ENCODE assay signal across 8 cellular contexts in genomic region chr12:121580959-121581680, GRCh38. TPM values are rescaled to one million over a fixed set of nuclear protein-coding genes. Genes with fewer than 3 reads are reported as not detected.
DNase-seq lines count a peak whose midpoint lies in the region; ATAC-seq, FAIRE-seq and TF ChIP-seq lines count a peak whose summit lies in the region.

TSS of gene KDM2B (minus strand) at chr12:121581023. CDS start at chr12:121580911, 112 bp downstream.

- peak; percentile 30 to 63 (median 46) for ATAC-seq in heart right ventricle
- peak in 3 of 4 donors; percentile 38 to 65 (median 40) for ATAC-seq in pancreas
- ATAC-seq in GM19463 (IDR thresholded peaks at IDR 0.05; ENCODE audit: unreplicated experiment): no peak

- peak within 1 kb of the TSS; percentile 84 for H3K4me2 ChIP-seq in OCI-LY1 (ENCODE audit: low read length)

- 14 to 18% methylated on average over 23 of the region's 23 CpGs for WGBS in heart right ventricle, 2 donors
- WGBS in pancreas, 2 donors: 58 to 63% methylated on average over 23 of the region's 23 CpGs

- peaks cover 35% of the 10 kb centered on the region for H3K4me1 ChIP-seq in OCI-LY1 (ENCODE audit: insufficient read depth, low read length, severe bottlenecking)
- H3K4me1 ChIP-seq in heart right ventricle: peaks cover 13 to 56% (median 48%) of the 10 kb centered on the region in 9 donors
- H3K4me1 ChIP-seq in pancreas: peaks cover 0 to 26% (median 0%) of the 10 kb centered on the region in 3 donors

- TF ChIP-seq POLR2A in GM12891 (IDR thresholded peaks at IDR 0.05; ENCODE audit: low read depth, low read length) (no peak), GM12892 (IDR thresholded peaks at IDR 0.05; ENCODE audit: low read depth, low read length) (no peak)

- H3K4me3 ChIP-seq in OCI-LY1 (ENCODE audit: low read depth, low read length, poor library complexity, severe bottlenecking) (peak within 1 kb of the TSS; percentile 74), heart right ventricle (peak within 1 kb of the TSS; percentile 42 to 92 (median 74)), pancreas (peak within 1 kb of the TSS; percentile 45 to 74 (median 57))

- intact Hi-C loops in heart right ventricle (cut with DNase I) (loop anchor here in 4 of 10 donors (5.0 kb wide), 1 partner anchor 46 kb away; the partner anchor contains the start of gene ORAI1 (in 4 of the 4)), pancreas (cut with DNase I) (no loop called here)

- H3K9me2 ChIP-seq in OCI-LY1 (ENCODE audit: low read depth, low read length): no peaks in the 10 kb centered on the region

- FAIRE-seq in GM12891 (lab: Jason Lieb, UNC): peak; percentile 69
- FAIRE-seq in pancreas (lab: Jason Lieb, UNC): no peak
- FAIRE-seq in GM12892 (lab: Jason Lieb, UNC): no peak

- peak within 1 kb of the TSS; percentile 69; the same call in 1 of the 2 replicates for H2AFZ ChIP-seq in OCI-LY1 (ENCODE audit: low read length)

- H3F3A ChIP-seq in OCI-LY1 (ENCODE audit: insufficient read depth, low read length): no peaks in the 10 kb centered on the region

- TF ChIP-seq CTCF in OCI-LY1 (IDR thresholded peaks at IDR 0.05; ENCODE audit: low read length): 0 out of 2 replicates have a peak, but pooled peaks have one; percentile 22
- no peak for TF ChIP-seq CTCF in heart right ventricle (IDR thresholded peaks at IDR 0.05)
- no peak for TF ChIP-seq CTCF in pancreas (IDR thresholded peaks at IDR 0.05)

- H3K27me3 ChIP-seq in OCI-LY1 (ENCODE audit: insufficient read depth, low read length) (no peaks in the 10 kb centered on the region), heart right ventricle (no peaks in the 10 kb centered on the region), pancreas (no peaks in the 10 kb centered on the region)

- peak within 1 kb of the TSS; percentile 64 for H3K9ac ChIP-seq in OCI-LY1 (ENCODE audit: low read length)

- H3K27ac ChIP-seq in OCI-LY1 (ENCODE audit: low read depth, low read length, poor library complexity, severe bottlenecking) (peak within 1 kb of the TSS; percentile 57), angular gyrus (ENCODE audit: low read depth, low read length) (peak within 1 kb of the TSS; percentile 80), heart right ventricle (peak within 1 kb of the TSS; percentile 66 to 93 (median 84)), pancreas (peak within 1 kb of the TSS; percentile 51 to 81 (median 80))

- no peak for DNase-seq in GM12891 (ENCODE audit: insufficient read length, low spot score)
- DNase-seq in heart right ventricle: no peak
- peak in 2 of 6 donors; percentile 16 to 35 for DNase-seq in pancreas
- DNase-seq in GM12892 (ENCODE audit: insufficient read length): no peak
- DNase-seq in NCI-H1092 (lab: John Stamatoyannopoulos, UW): no peak

- H3K79me2 ChIP-seq in OCI-LY1 (ENCODE audit: insufficient read depth, low read length): no peaks in the 10 kb centered on the region

- H3K9me3 ChIP-seq in OCI-LY1 (ENCODE audit: low read length) (no peaks in the 10 kb centered on the region), heart right ventricle (no peaks in the 10 kb centered on the region), pancreas (no peaks in the 10 kb centered on the region)

- no peaks in the 10 kb centered on the region for H4K20me1 ChIP-seq in OCI-LY1 (ENCODE audit: insufficient read depth, low read length)

- no peaks in the 10 kb centered on the region for H3K36me3 ChIP-seq in OCI-LY1 (ENCODE audit: insufficient read depth, low read length)
- no peaks in the 10 kb centered on the region for H3K36me3 ChIP-seq in heart right ventricle
- no peaks in the 10 kb centered on the region for H3K36me3 ChIP-seq in pancreas

TF ChIP-seq in GM12891, 5 proteins besides CTCF, POLR2A, EP300 and RAD21:
- no peak for TF ChIP-seq PAX5 (IDR thresholded peaks at IDR 0.05; ENCODE audit: insufficient read depth, low read length, severe bottlenecking)
- no peak for TF ChIP-seq TAF1 (IDR thresholded peaks at IDR 0.05; ENCODE audit: low read depth, low read length)
- TF ChIP-seq POU2F2 (IDR thresholded peaks at IDR 0.05; ENCODE audit: low read depth, low read length): no peak
- no peak for TF ChIP-seq SPI1 (IDR thresholded peaks at IDR 0.05; ENCODE audit: low read depth, low read length)
- no peak for TF ChIP-seq POLR2AphosphoS5 (IDR thresholded peaks at IDR 0.05; ENCODE audit: low read depth, low read length)

RNA-seq across cellular contexts. Expression of gene KDM2B, which starts in this region (rescaled TPM):
- 68.9 TPM for polyA plus RNA-seq in GM12891 (2012; ENCODE audit: low read depth, missing spikeins)
- total RNA-seq in heart right ventricle (10 to 100 TPM in 9 of 10 donors, 1 to 10 TPM in 1; 10.0 to 18.4 (median 14.6) TPM), pancreas (10 to 100 TPM in 3 of 6 donors, 1 to 10 TPM in 3; 7.4 to 21.7 (median 9.8) TPM)
- polyA plus RNA-seq in heart right ventricle (1 to 10 TPM; 4.8 to 9.7 TPM), pancreas (10 to 100 TPM; 10.6 to 11.6 TPM)
- 76.6 TPM for polyA plus RNA-seq in GM12892 (2012; ENCODE audit: missing spikeins)
